Comparison of ENCODE assay signal across 1 cellular context in the genomic region with DNA sequence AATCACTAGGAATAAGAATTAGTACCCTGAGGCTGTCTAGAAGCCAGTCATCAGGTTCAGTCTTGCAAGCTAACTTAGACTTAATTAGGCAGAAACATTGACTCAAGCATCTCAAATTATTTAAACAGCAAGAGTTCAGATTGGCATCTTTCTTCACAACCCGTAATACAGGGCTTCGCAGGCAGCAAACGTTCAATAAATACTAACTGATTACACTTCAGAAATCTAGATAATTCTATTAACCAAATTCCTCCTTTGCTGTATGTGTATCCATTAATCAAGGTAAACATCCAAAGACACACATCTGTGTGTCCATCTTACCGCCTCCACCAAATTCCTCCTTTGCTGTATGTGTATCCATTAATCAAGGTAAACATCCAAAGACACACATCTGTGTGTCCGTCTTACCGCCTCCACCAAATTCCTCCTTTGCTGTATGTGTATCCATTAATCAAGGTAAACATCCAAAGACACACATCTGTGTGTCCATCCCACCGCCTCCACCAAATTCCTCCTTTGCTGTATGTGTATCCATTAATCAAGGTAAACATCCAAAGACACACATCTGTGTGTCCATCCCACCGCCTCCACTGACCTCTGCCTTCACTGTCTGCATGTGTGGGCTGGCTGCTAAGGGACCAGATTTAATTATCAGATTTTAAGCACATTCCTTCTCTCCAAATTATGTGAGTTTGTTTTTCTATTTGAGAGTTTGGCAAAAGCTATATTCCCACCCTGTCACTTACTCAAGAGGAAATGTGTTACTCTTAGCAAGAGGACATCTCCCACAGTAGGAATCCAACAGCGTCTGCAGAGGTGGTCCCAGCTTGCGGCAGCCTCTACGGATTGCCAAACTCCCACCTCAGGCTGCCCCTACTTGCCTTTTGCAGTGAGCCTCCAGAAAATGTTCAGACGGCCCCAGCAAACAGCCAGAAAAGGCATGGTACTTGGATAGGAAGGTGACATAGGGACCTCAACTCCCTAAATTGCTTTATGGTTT.
TF ChIP-seq lines count a peak whose summit lies in the region.

No MANE protein-coding gene starts in this region.

TF ChIP-seq in HepG2, 621 proteins besides CTCF, POLR2A, EP300 and RAD21 (continued from another document and continues in another):
- TF ChIP-seq ZSCAN31 (CRISPR knock-in tag; IDR thresholded peaks at IDR 0.05; ENCODE audit: low read depth) (no peak), SRF (IDR thresholded peaks at IDR 0.05; ENCODE audit: low read depth, low read length) (0 out of 2 replicates have a peak, but pooled peaks have one; percentile 44), PRDM15 (CRISPR knock-in tag; IDR thresholded peaks at IDR 0.05) (0 out of 2 replicates have a peak, but pooled peaks have one; percentile 24), XBP1 (CRISPR knock-in tag; IDR thresholded peaks at IDR 0.05) (no peak), RAD51 (IDR thresholded peaks at IDR 0.05; ENCODE audit: borderline replicate concordance) (no peak), ZHX1 (CRISPR knock-in tag; IDR thresholded peaks at IDR 0.05; ENCODE audit: low read depth) (no peak; the same call in 1 of the 2 replicates), ZNF563 (CRISPR knock-in tag; IDR thresholded peaks at IDR 0.05) (peak; percentile 56; the same call in 1 of the 2 replicates), ETV6 (CRISPR knock-in tag; conservative IDR thresholded peaks at IDR 0.05) (no peak), PHB2 (IDR thresholded peaks at IDR 0.05; ENCODE audit: partially characterized antibody) (no peak), ARHGAP35 (CRISPR knock-in tag; IDR thresholded peaks at IDR 0.05; ENCODE audit: borderline replicate concordance) (no peak; the same call in 1 of the 2 replicates), ZNF567 (CRISPR knock-in tag; IDR thresholded peaks at IDR 0.05; ENCODE audit: borderline replicate concordance) (no peak), RARA (CRISPR knock-in tag; IDR thresholded peaks at IDR 0.05) (peak; percentile 85), ZNF670 (CRISPR knock-in tag; IDR thresholded peaks at IDR 0.05; ENCODE audit: borderline replicate concordance) (peak; percentile 80; the same call in 1 of the 2 replicates), NCOR1 (IDR thresholded peaks at IDR 0.05; ENCODE audit: borderline replicate concordance, low read length) (peak; percentile 92), ZUFSP (CRISPR knock-in tag; IDR thresholded peaks at IDR 0.05; ENCODE audit: borderline replicate concordance) (no peak), SRY (CRISPR knock-in tag; IDR thresholded peaks at IDR 0.05) (no peak), SMAD1 (CRISPR knock-in tag; IDR thresholded peaks at IDR 0.05; ENCODE audit: borderline replicate concordance, low read depth) (no peak), PREB (CRISPR knock-in tag; IDR thresholded peaks at IDR 0.05) (no peak), ZNF337 (CRISPR knock-in tag; IDR thresholded peaks at IDR 0.05; ENCODE audit: borderline replicate concordance, low read depth) (0 out of 2 replicates have a peak, but pooled peaks have one; percentile 52), SAP130 (CRISPR knock-in tag; IDR thresholded peaks at IDR 0.05; ENCODE audit: low read depth) (peak; percentile 80), ZNF207 (IDR thresholded peaks at IDR 0.05; ENCODE audit: borderline replicate concordance) (no peak), ZNF598 (CRISPR knock-in tag; IDR thresholded peaks at IDR 0.05; ENCODE audit: borderline replicate concordance) (peak; percentile 40; the same call in 1 of the 2 replicates), HNRNPLL (IDR thresholded peaks at IDR 0.05; ENCODE audit: low read depth, low read length, poor library complexity, severe bottlenecking) (no peak), NCOA5 (CRISPR knock-in tag; IDR thresholded peaks at IDR 0.05) (no peak), ZSCAN20 (CRISPR knock-in tag; IDR thresholded peaks at IDR 0.05; ENCODE audit: borderline replicate concordance) (no peak), ATF7-NPFF (CRISPR knock-in tag; IDR thresholded peaks at IDR 0.05; ENCODE audit: low read depth) (no peak), ZNF577 (CRISPR knock-in tag; IDR thresholded peaks at IDR 0.05; ENCODE audit: borderline replicate concordance, low read depth) (no peak), ZNF430 (CRISPR knock-in tag; IDR thresholded peaks at IDR 0.05) (peak; percentile 82; the same call in 1 of the 2 replicates), SRSF4 (IDR thresholded peaks at IDR 0.05; ENCODE audit: low read depth, low read length, poor library complexity, severe bottlenecking) (no peak), ZNF557 (CRISPR knock-in tag; IDR thresholded peaks at IDR 0.05) (peak; percentile 61; the same call in 1 of the 2 replicates), RFXAP (CRISPR knock-in tag; IDR thresholded peaks at IDR 0.05; ENCODE audit: borderline replicate concordance) (no peak; the same call in 1 of the 2 replicates), NR2F6 (IDR thresholded peaks at IDR 0.05) (peak; percentile 99), NR2F6 (CRISPR knock-in tag; IDR thresholded peaks at IDR 0.05) (peak; percentile 94), ZNF441 (CRISPR knock-in tag; IDR thresholded peaks at IDR 0.05; ENCODE audit: borderline replicate concordance) (no peak; the same call in 1 of the 2 replicates)
- TF ChIP-seq, protein P1, sequence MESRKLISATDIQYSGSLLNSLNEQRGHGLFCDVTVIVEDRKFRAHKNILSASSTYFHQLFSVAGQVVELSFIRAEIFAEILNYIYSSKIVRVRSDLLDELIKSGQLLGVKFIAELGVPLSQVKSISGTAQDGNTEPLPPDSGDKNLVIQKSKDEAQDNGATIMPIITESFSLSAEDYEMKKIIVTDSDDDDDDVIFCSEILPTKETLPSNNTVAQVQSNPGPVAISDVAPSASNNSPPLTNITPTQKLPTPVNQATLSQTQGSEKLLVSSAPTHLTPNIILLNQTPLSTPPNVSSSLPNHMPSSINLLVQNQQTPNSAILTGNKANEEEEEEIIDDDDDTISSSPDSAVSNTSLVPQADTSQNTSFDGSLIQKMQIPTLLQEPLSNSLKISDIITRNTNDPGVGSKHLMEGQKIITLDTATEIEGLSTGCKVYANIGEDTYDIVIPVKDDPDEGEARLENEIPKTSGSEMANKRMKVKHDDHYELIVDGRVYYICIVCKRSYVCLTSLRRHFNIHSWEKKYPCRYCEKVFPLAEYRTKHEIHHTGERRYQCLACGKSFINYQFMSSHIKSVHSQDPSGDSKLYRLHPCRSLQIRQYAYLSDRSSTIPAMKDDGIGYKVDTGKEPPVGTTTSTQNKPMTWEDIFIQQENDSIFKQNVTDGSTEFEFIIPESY (CRISPR knock-in tag; IDR thresholded peaks at IDR 0.05) = peak; percentile 32; the same call in 1 of the 2 replicates
- TF ChIP-seq, protein P2, sequence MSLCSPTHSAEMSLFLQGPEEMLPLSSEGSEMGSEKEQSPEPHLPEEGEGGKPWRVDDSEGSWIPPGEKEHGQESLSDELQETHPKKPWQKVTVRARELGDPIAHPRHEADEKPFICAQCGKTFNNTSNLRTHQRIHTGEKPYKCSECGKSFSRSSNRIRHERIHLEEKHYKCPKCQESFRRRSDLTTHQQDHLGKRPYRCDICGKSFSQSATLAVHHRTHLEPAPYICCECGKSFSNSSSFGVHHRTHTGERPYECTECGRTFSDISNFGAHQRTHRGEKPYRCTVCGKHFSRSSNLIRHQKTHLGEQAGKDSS (CRISPR knock-in tag; IDR thresholded peaks at IDR 0.05; ENCODE audit: borderline replicate concordance, low read depth) = no peak; the same call in 1 of the 2 replicates
- TF ChIP-seq, protein P3, sequence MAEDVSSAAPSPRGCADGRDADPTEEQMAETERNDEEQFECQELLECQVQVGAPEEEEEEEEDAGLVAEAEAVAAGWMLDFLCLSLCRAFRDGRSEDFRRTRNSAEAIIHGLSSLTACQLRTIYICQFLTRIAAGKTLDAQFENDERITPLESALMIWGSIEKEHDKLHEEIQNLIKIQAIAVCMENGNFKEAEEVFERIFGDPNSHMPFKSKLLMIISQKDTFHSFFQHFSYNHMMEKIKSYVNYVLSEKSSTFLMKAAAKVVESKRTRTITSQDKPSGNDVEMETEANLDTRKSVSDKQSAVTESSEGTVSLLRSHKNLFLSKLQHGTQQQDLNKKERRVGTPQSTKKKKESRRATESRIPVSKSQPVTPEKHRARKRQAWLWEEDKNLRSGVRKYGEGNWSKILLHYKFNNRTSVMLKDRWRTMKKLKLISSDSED (CRISPR knock-in tag; IDR thresholded peaks at IDR 0.05) = no peak
- TF ChIP-seq, protein P4, sequence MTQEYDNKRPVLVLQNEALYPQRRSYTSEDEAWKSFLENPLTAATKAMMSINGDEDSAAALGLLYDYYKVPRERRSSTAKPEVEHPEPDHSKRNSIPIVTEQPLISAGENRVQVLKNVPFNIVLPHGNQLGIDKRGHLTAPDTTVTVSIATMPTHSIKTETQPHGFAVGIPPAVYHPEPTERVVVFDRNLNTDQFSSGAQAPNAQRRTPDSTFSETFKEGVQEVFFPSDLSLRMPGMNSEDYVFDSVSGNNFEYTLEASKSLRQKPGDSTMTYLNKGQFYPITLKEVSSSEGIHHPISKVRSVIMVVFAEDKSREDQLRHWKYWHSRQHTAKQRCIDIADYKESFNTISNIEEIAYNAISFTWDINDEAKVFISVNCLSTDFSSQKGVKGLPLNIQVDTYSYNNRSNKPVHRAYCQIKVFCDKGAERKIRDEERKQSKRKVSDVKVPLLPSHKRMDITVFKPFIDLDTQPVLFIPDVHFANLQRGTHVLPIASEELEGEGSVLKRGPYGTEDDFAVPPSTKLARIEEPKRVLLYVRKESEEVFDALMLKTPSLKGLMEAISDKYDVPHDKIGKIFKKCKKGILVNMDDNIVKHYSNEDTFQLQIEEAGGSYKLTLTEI (CRISPR knock-in tag; conservative IDR thresholded peaks at IDR 0.05) = no peak
- TF ChIP-seq, protein P5, sequence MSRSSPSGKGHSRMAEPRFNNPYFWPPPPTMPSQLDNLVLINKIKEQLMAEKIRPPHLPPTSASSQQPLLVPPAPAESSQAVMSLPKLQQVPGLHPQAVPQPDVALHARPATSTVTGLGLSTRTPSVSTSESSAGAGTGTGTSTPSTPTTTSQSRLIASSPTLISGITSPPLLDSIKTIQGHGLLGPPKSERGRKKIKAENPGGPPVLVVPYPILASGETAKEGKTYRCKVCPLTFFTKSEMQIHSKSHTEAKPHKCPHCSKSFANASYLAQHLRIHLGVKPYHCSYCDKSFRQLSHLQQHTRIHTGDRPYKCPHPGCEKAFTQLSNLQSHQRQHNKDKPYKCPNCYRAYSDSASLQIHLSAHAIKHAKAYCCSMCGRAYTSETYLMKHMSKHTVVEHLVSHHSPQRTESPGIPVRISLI (CRISPR knock-in tag; IDR thresholded peaks at IDR 0.05; ENCODE audit: borderline replicate concordance) = peak; percentile 52; the same call in 1 of the 2 replicates
